20 cellular contexts compared by ENCODE assay signal in the genomic region with DNA sequence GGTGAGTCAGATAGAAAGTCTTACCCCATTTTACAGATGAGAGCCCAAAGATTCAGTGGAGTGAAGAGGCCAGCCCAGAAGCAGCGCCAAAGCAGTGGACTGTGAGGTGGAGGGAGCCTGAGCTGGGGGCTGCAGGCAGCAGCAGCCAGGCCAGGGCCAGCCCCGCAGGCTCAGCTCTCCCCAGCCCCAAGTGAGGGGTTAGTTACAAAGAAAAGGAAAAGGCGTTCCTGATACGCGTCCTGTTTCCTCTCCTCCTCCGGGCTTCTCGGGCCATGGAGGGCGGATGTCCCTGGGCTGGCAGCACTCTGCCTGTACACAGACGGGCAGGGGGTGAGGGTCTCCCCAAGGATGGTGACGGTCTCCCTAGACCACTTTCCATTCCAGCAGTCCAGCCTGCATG. TPM values are rescaled to one million over a fixed set of nuclear protein-coding genes. Genes with fewer than 3 reads are reported as not detected.
DNase-seq lines count a peak whose midpoint lies in the region; ATAC-seq, FAIRE-seq and TF ChIP-seq lines count a peak whose summit lies in the region.
"Had no signal": no experiment of that assay in that cellular context is flagged by ENCODE, and none has a peak within 500 bp of the region (broad histone marks: within the 10 kb centered on the region; RNA-seq: fewer than 3 reads in every experiment).

No MANE protein-coding gene starts in this region.

- WGBS in H1 (ENCODE audit: extremely low coverage in 1 of 2, insufficient coverage in 1 of 2, insufficient read length in 1 of 2, insufficient replicate concordance in 2 of 2, low coverage in 1 of 2, low lambda C conversion rate in 2 of 2, missing lambda C conversion rate in 1 of 2), 2 experiments = 87% methylated on average over 5 of the region's 10 CpGs; no CpG with 5 or more reads in 1 of the 2 experiments
- 86% methylated on average over 10 of the region's 10 CpGs for WGBS in suprapubic skin

- POLR2A ChIA-PET in H1 (lab: Charles Lee; ENCODE audit: partially characterized antibody) = no interaction called here

- no peak overlapping the region for H4K8ac ChIP-seq in H1 (ENCODE audit: extremely low read depth, insufficient read depth, low read length)

- no peak for TF ChIP-seq EP300 in H1 (IDR thresholded peaks at IDR 0.05; ENCODE audit: borderline replicate concordance in 1 of 2, low read depth in 2 of 2, low read length in 2 of 2)
- no peak for TF ChIP-seq EP300 in suprapubic skin (IDR thresholded peaks at IDR 0.05)

- no peak overlapping the region for H3K4me3 Mint-ChIP-seq in T-helper 17 cell
- H3K4me3 Mint-ChIP-seq: activated naive CD4-positive, alpha-beta T cell treated with anti-CD3 and anti-CD28 coated beads, Interleukin-2, amount 10 ng/mL, durations not matched to agents 7 days and 5 days; activated T-cell treated with anti-CD3 and anti-CD28 coated beads, Interleukin-2, amount 50 U/mL, for 4 hours had no signal

- H3K36me3 ChIP-seq in H1 (ENCODE audit: control insufficient read depth in 2 of 4, insufficient read depth in 4 of 4, low read length in 3 of 4) (no peaks in the 10 kb centered on the region), lower lobe of right lung (peaks cover 36% of the 10 kb centered on the region), subcutaneous abdominal adipose tissue (ENCODE audit: control insufficient read depth in 5 of 5, insufficient read depth in 5 of 5, low read length in 5 of 5) (peaks cover 0 to 23% (median 12%) of the 10 kb centered on the region in 5 donors), suprapubic skin (peaks cover 4% of the 10 kb centered on the region)
- H3K36me3 ChIP-seq: ovary had no signal

- no peak overlapping the region for H3K56ac ChIP-seq in H1 (replicated peaks; ENCODE audit: insufficient read length, low read depth, low read length)

- H3K14ac ChIP-seq in H1 (ENCODE audit: insufficient read length) = no peak overlapping the region

- no peaks in the 10 kb centered on the region for H3K23me2 ChIP-seq in H1 (ENCODE audit: low read depth, low read length)

- CTCF ChIA-PET in H1 (lab: Charles Lee; ENCODE audit: partially characterized antibody) = interaction anchor here (0.5 to 3.1 kb wide), 4 partner anchors 16 to 100 kb away, joined by 3 to 17 read pairs (median 6); no protein-coding TSS in a partner anchor

- H3K27ac Mint-ChIP-seq in T-helper 17 cell = peak overlapping the region; percentile 84
- H3K27ac Mint-ChIP-seq: activated naive CD4-positive, alpha-beta T cell treated with anti-CD3 and anti-CD28 coated beads, Interleukin-2, amount 10 ng/mL, durations not matched to agents 7 days and 5 days had no signal

- H2BK120ac ChIP-seq in H1 (replicated peaks; ENCODE audit: low read depth, low read length) = no peak overlapping the region

- H2AK5ac ChIP-seq in H1 (ENCODE audit: low read depth, low read length) = no peak overlapping the region

- H3K23ac ChIP-seq in H1 (ENCODE audit: insufficient read length) = no peak overlapping the region

- H4K5ac ChIP-seq in H1 (ENCODE audit: insufficient read length, low read depth, low read length) = no peak overlapping the region

- no peaks in the 10 kb centered on the region for H3K27me3 Mint-ChIP-seq in T-helper 17 cell
- H3K27me3 Mint-ChIP-seq: activated naive CD4-positive, alpha-beta T cell treated with anti-CD3 and anti-CD28 coated beads, Interleukin-2, amount 10 ng/mL, durations not matched to agents 7 days and 5 days had no signal

- H3K27ac ChIP-seq in H1 (ENCODE audit: low read depth, low read length) (no peak overlapping the region), lower lobe of right lung (peak overlapping the region; percentile 37), subcutaneous abdominal adipose tissue (ENCODE audit: low read depth, low read length) (peak overlapping the region; percentile 96), suprapubic skin (no peak overlapping the region)
- H3K27ac ChIP-seq: foreskin keratinocyte, ovary, testis had no signal

- H3K9ac ChIP-seq in H1 (replicated peaks in 1 of 4; ENCODE audit: extremely low read depth in 1 of 4, low read depth in 3 of 4, low read length in 3 of 4) (no peak overlapping the region), subcutaneous abdominal adipose tissue (ENCODE audit: low read length in 5 of 5) (peak overlapping the region in 4 of 5 donors; percentile 7 to 24 (median 18))
- H3K9ac ChIP-seq: SK-N-SH had no signal

- TF ChIP-seq POLR2A in H1 (IDR thresholded peaks at IDR 0.05; ENCODE audit: control extremely low read depth in 1 of 2, low read depth in 2 of 2, low read length in 2 of 2) = no peak
- TF ChIP-seq POLR2A in suprapubic skin (IDR thresholded peaks at IDR 0.05) = no peak

- H3K18ac ChIP-seq in H1 (ENCODE audit: extremely low read depth, low read length) = no peak overlapping the region

- no peaks in the 10 kb centered on the region for H3K9me3 ChIP-seq in T-helper 17 cell (ENCODE audit: control insufficient read depth, low read length, poor library complexity, severe bottlenecking)
- H3K9me3 ChIP-seq in H1 (ENCODE audit: insufficient read depth in 2 of 2, low read depth in 1 of 2, low read length in 1 of 2) = no peaks in the 10 kb centered on the region
- no peaks in the 10 kb centered on the region for H3K9me3 ChIP-seq in lower lobe of right lung
- H3K9me3 ChIP-seq in subcutaneous abdominal adipose tissue (ENCODE audit: control insufficient read depth in 5 of 5, low read length in 5 of 5) = no peaks in the 10 kb centered on the region
- no peaks in the 10 kb centered on the region for H3K9me3 ChIP-seq in suprapubic skin
- H3K9me3 ChIP-seq: ovary, SK-N-SH, testis had no signal

- no peak overlapping the region for H3K4me3 ChIP-seq in H1 (ENCODE audit: extremely low read depth in 1 of 4, insufficient read depth in 2 of 4, low read depth in 3 of 4, low read length in 4 of 4)
- peak overlapping the region; percentile 37 for H3K4me3 ChIP-seq in lower lobe of right lung
- peak overlapping the region in 4 of 5 donors; percentile 44 to 57 (median 52) for H3K4me3 ChIP-seq in subcutaneous abdominal adipose tissue (ENCODE audit: low read depth in 1 of 5, low read length in 5 of 5)
- no peak overlapping the region for H3K4me3 ChIP-seq in suprapubic skin
- H3K4me3 ChIP-seq: ovary, smooth muscle cell, testis had no signal

- H2BK5ac ChIP-seq in H1 (ENCODE audit: low read depth, low read length) = no peak overlapping the region

- H3K79me1 ChIP-seq in H1 (ENCODE audit: low read depth, low read length) = no peaks in the 10 kb centered on the region; the same call in 1 of the 2 replicates

- peaks cover 0 to 3% of the 10 kb centered on the region in 2 experiments for H4K20me1 ChIP-seq in H1 (replicated peaks in 1 of 2; ENCODE audit: control insufficient read depth in 1 of 2, insufficient read depth in 2 of 2, low read length in 2 of 2)

- DNase-seq in T-helper 17 cell = no peak
- no peak for DNase-seq in H1 (ENCODE audit: low read depth in 1 of 2, low spot score in 2 of 2)
- no peak for DNase-seq in lower lobe of right lung
- no peak for DNase-seq in suprapubic skin (ENCODE audit: low spot score in 2 of 2)
- DNase-seq: activated naive CD4-positive, alpha-beta T cell treated with anti-CD3 and anti-CD28 coated beads, Interleukin-2, amount 10 ng/mL, durations not matched to agents 7 days and 5 days; activated T-cell treated with anti-CD3 and anti-CD28 coated beads, Interleukin-2, amount 50 U/mL, for 4 hours; COR-L47; EL; foreskin keratinocyte; NCI-H2029; NK-92 treated with Interleukin-12 subunit alpha and Interleukin-12 subunit beta, amount 100 ng/mL, for 24 hours; ovary; SK-N-SH; stimulated activated CD4-positive, alpha-beta T cell treated with anti-CD3 and anti-CD28 coated beads, Interleukin-4, amount 100 ng/mL, for 24 hours; testis had no signal

- no peaks in the 10 kb centered on the region for H3K36me3 Mint-ChIP-seq in T-helper 17 cell (ENCODE audit: low read depth)
- H3K36me3 Mint-ChIP-seq: activated naive CD4-positive, alpha-beta T cell treated with anti-CD3 and anti-CD28 coated beads, Interleukin-2, amount 10 ng/mL, durations not matched to agents 7 days and 5 days had no signal

- no peak overlapping the region for H3K4me2 ChIP-seq in H1 (ENCODE audit: insufficient read depth in 1 of 2, low read depth in 2 of 2, low read length in 2 of 2)
- H3K4me2 ChIP-seq: SK-N-SH, smooth muscle cell had no signal

- no peak for ATAC-seq in T-helper 17 cell
- ATAC-seq in lower lobe of right lung = no peak
- ATAC-seq in HG03378 (IDR thresholded peaks at IDR 0.05; ENCODE audit: unreplicated experiment) = no peak
- no peak for ATAC-seq in activated CD4-positive, CD25-positive, alpha-beta regulatory T cell treated with anti-CD3 and anti-CD28 coated beads, Interleukin-2, amount 50 U/mL, for 24 hours
- ATAC-seq: activated T-cell treated with anti-CD3 and anti-CD28 coated beads, Interleukin-2, amount 50 U/mL, for 4 hours; foreskin keratinocyte had no signal

- peak overlapping the region; percentile 72; the same call in 1 of the 2 replicates for H2BK15ac ChIP-seq in H1 (ENCODE audit: low read length)

- no peak overlapping the region for H4K91ac ChIP-seq in H1 (replicated peaks; ENCODE audit: insufficient read length, low read length)

- TF ChIP-seq CTCF in H1 (IDR thresholded peaks at IDR 0.05; ENCODE audit: control extremely low read depth in 1 of 3, insufficient read depth in 1 of 3, low read depth in 1 of 3, low read length in 3 of 3) = no peak
- no peak for TF ChIP-seq CTCF in lower lobe of right lung (IDR thresholded peaks at IDR 0.05)
- TF ChIP-seq CTCF in suprapubic skin (IDR thresholded peaks at IDR 0.05) = no peak

- H3K79me2 ChIP-seq in H1 (ENCODE audit: control insufficient read depth in 1 of 2, insufficient read depth in 2 of 2, low read length in 2 of 2) = no peaks in the 10 kb centered on the region; a peak in 1 of 4 replicates

- TF ChIP-seq RAD21 in H1 (IDR thresholded peaks at IDR 0.05 in 1 of 2, conservative IDR thresholded peaks at IDR 0.05 in 1 of 2; ENCODE audit: low read depth in 2 of 2, low read length in 2 of 2) = no peak

- intact Hi-C loops in lower lobe of right lung (cut with DNase I) = no loop called here

- no peak overlapping the region for H3K4ac ChIP-seq in H1 (replicated peaks; ENCODE audit: insufficient read length, low read depth, low read length)

- no peak overlapping the region for H2BK20ac ChIP-seq in H1 (ENCODE audit: low read length)

- no peak overlapping the region for H2AFZ ChIP-seq in H1 (ENCODE audit: low read length)

- H3K27me3 ChIP-seq in H1 (replicated peaks in 1 of 4; ENCODE audit: control insufficient read depth in 3 of 4, extremely low read depth in 1 of 4, insufficient read depth in 3 of 4, low read length in 3 of 4) (no peaks in the 10 kb centered on the region), lower lobe of right lung (ENCODE audit: low read depth) (no peaks in the 10 kb centered on the region), subcutaneous abdominal adipose tissue (ENCODE audit: control insufficient read depth in 5 of 5, insufficient read depth in 4 of 5, low read length in 5 of 5) (no peaks in the 10 kb centered on the region), suprapubic skin (no peaks in the 10 kb centered on the region)
- H3K27me3 ChIP-seq: foreskin keratinocyte, ovary, testis had no signal

- no peak overlapping the region for H2BK12ac ChIP-seq in H1 (ENCODE audit: low read depth, low read length)

- H3K4me1 ChIP-seq in H1 (replicated peaks in 1 of 4; ENCODE audit: control insufficient read depth in 3 of 4, insufficient read depth in 4 of 4, low read length in 3 of 4) (peaks cover 0 to 7% (median 4%) of the 10 kb centered on the region in 4 experiments; a peak in 5 of 7 replicates), lower lobe of right lung (peaks cover 94% of the 10 kb centered on the region), subcutaneous abdominal adipose tissue (ENCODE audit: control insufficient read depth in 5 of 5, insufficient read depth in 5 of 5, low read length in 5 of 5) (peaks cover 11 to 65% (median 58%) of the 10 kb centered on the region in 5 donors), suprapubic skin (peaks cover 38% of the 10 kb centered on the region)
- H3K4me1 ChIP-seq: foreskin keratinocyte had no signal

- FAIRE-seq in H1 (lab: Jason Lieb, UNC) = no peak
- FAIRE-seq: RCC 7860 had no signal

- H3K4me1 Mint-ChIP-seq in T-helper 17 cell = peaks cover 17% of the 10 kb centered on the region
- H3K4me1 Mint-ChIP-seq: activated naive CD4-positive, alpha-beta T cell treated with anti-CD3 and anti-CD28 coated beads, Interleukin-2, amount 10 ng/mL, durations not matched to agents 7 days and 5 days had no signal

RNA-seq across cellular contexts. Expression of a gene that starts 44.9 kb away (rescaled TPM):
- total RNA-seq in T-helper 17 cell = 10 to 100 TPM; 26.3 to 39.6 TPM
- 24.1 and 31.8 TPM in 2 replicates for total RNA-seq in H1 (2021; fragmentation: NEBNext Ultra II Directional; extraction: Animal tissue kit (Norgen Biotek cat#: 25700))
- polyA plus RNA-seq in H1 (2011; rRNA removed) = 9.4 and 12.4 TPM in 2 replicates
- polyA plus RNA-seq in H1 (2011; cell fraction: cytosol; rRNA removed) = 14.0 TPM
- 16.7 TPM for polyA plus RNA-seq in H1 (2011; cell fraction: nucleus; rRNA removed)
- polyA plus RNA-seq in H1 (2012, experiment 1 of 2) = 8.9 to 11.1 TPM (median 10.3 TPM) in 4 replicates
- polyA plus RNA-seq in H1 (2012, experiment 2 of 2) = 7.6 TPM
- polyA plus RNA-seq in H1 (2013, experiment 1 of 2) = 26.6 TPM
- 27.4 TPM for polyA plus RNA-seq in H1 (2013, experiment 2 of 2)
- 37.7 and 39.1 TPM in 2 replicates for polyA minus RNA-seq in H1 (2011; rRNA and poly(A)+ RNA removed)
- polyA minus RNA-seq in H1 (2011; cell fraction: cytosol; rRNA and poly(A)+ RNA removed) = 16.1 TPM
- 27.9 TPM for polyA minus RNA-seq in H1 (2011; cell fraction: nucleus; rRNA and poly(A)+ RNA removed)
- total RNA-seq in lower lobe of right lung = 187 TPM
- 10 to 100 TPM; 24.8 to 57.2 (median 38.4) TPM for total RNA-seq in suprapubic skin

Comparison
In these comparisons a context has a peak if more than half of its experiments do, and no peak if none do; other contexts are left out.
1. H3K27ac ChIP-seq: peak in lower lobe of right lung (single experiment) and subcutaneous abdominal adipose tissue (single experiment); none in H1 (single experiment) and suprapubic skin (single experiment).
2. H3K4me3 ChIP-seq: peak in lower lobe of right lung (single experiment) and subcutaneous abdominal adipose tissue (4 of 5); none in H1 (0 of 4) and suprapubic skin (single experiment).
3. H3K9ac ChIP-seq: peak in subcutaneous abdominal adipose tissue (4 of 5); none in H1 (0 of 4).